Comparison of ENCODE assay signal across 30 cellular contexts in genomic region chr7:81127991-81128390, GRCh38.
"Had no signal": no experiment of that assay in that cellular context is flagged by ENCODE, and none has a peak within 500 bp of the region (broad histone marks: within the 10 kb centered on the region; RNA-seq: fewer than 3 reads in every experiment).

No MANE protein-coding gene starts in this region.

- ATAC-seq: activated CD8-positive, alpha-beta T cell treated with anti-CD3 and anti-CD28 coated beads for 36 hours; activated T-cell treated with anti-CD3 and anti-CD28 coated beads, Interleukin-2, amount 50 U/mL, for 72 hours; body of pancreas had no signal

- FAIRE-seq: bronchial epithelial cell had no signal

- H3K4me1 Mint-ChIP-seq: activated naive CD4-positive, alpha-beta T cell treated with anti-CD3 and anti-CD28 coated beads, Interleukin-2, amount 10 ng/mL, durations not matched to agents 7 days and 5 days; activated naive CD8-positive, alpha-beta T cell treated with anti-CD3 and anti-CD28 coated beads, Interleukin-2, amount 10 ng/mL, durations not matched to agents 7 days and 5 days; IgD-negative memory B cell had no signal

- H3K9me2 ChIP-seq: SK-N-SH had no signal

- H3K9ac ChIP-seq: SK-N-SH had no signal

- H3K9me3 ChIP-seq: adrenal gland, body of pancreas, Peyer's patch had no signal

- H3K36me3 ChIP-seq: adrenal gland, Peyer's patch, SJCRH30 had no signal

- H3K27me3 Mint-ChIP-seq: activated CD8-positive, alpha-beta T cell treated with anti-CD3 and anti-CD28 coated beads for 36 hours; activated naive CD4-positive, alpha-beta T cell treated with anti-CD3 and anti-CD28 coated beads, Interleukin-2, amount 10 ng/mL, durations not matched to agents 7 days and 5 days; IgD-negative memory B cell had no signal

- H3K4me3 Mint-ChIP-seq: activated CD8-positive, alpha-beta T cell treated with anti-CD3 and anti-CD28 coated beads for 36 hours; activated naive CD4-positive, alpha-beta T cell treated with anti-CD3 and anti-CD28 coated beads, Interleukin-2, amount 10 ng/mL, durations not matched to agents 7 days and 5 days; activated naive CD8-positive, alpha-beta T cell treated with anti-CD3 and anti-CD28 coated beads, Interleukin-2, amount 10 ng/mL, durations not matched to agents 7 days and 5 days; activated T-cell treated with anti-CD3 and anti-CD28 coated beads, Interleukin-2, amount 50 U/mL, for 72 hours; IgD-negative memory B cell had no signal

- H3K36me3 Mint-ChIP-seq: activated naive CD4-positive, alpha-beta T cell treated with anti-CD3 and anti-CD28 coated beads, Interleukin-2, amount 10 ng/mL, durations not matched to agents 7 days and 5 days; activated naive CD8-positive, alpha-beta T cell treated with anti-CD3 and anti-CD28 coated beads, Interleukin-2, amount 10 ng/mL, durations not matched to agents 7 days and 5 days; IgD-negative memory B cell had no signal

- H3K4me3 ChIP-seq: adrenal gland, body of pancreas, Peyer's patch, SJCRH30 had no signal

- H3K27ac ChIP-seq: adrenal gland, body of pancreas, Peyer's patch, RWPE1, SJCRH30, VCaP had no signal

- H3K4me1 ChIP-seq: adrenal gland, body of pancreas, Peyer's patch, SJCRH30 had no signal

- H3K4me2 ChIP-seq: SK-N-SH had no signal

- H3K27ac Mint-ChIP-seq: activated CD8-positive, alpha-beta T cell treated with anti-CD3 and anti-CD28 coated beads for 36 hours; activated naive CD4-positive, alpha-beta T cell treated with anti-CD3 and anti-CD28 coated beads, Interleukin-2, amount 10 ng/mL, durations not matched to agents 7 days and 5 days; activated naive CD8-positive, alpha-beta T cell treated with anti-CD3 and anti-CD28 coated beads, Interleukin-2, amount 10 ng/mL, durations not matched to agents 7 days and 5 days; activated T-cell treated with anti-CD3 and anti-CD28 coated beads, Interleukin-2, amount 50 U/mL, for 72 hours; activated T-helper 2 cell treated with anti-CD3 and anti-CD28 coated beads, Interferon-gamma antibody, Interleukin-2, Interleukin-4, amounts not matched to agents 10 μg/mL and 5 μg/mL and 100 μg/mL, durations not matched to agents 14 hours and 24 hours and 36 hours; IgD-negative memory B cell had no signal

- DNase-seq: activated CD4-positive, CD25-positive, alpha-beta regulatory T cell; activated CD8-positive, alpha-beta memory T cell treated with anti-CD3 and anti-CD28 coated beads, Interleukin-2, amount 50 U/mL, for 4 hours; activated CD8-positive, alpha-beta T cell treated with anti-CD3 and anti-CD28 coated beads for 36 hours; activated gamma-delta T cell treated with Interleukin-2 at 50 U/mL for 16 hours; activated naive CD4-positive, alpha-beta T cell treated with anti-CD3 and anti-CD28 coated beads, Interleukin-2, amount 10 ng/mL, durations not matched to agents 7 days and 5 days; activated naive CD8-positive, alpha-beta T cell treated with anti-CD3 and anti-CD28 coated beads, Interleukin-2, amount 10 ng/mL, durations not matched to agents 7 days and 5 days; activated T-cell treated with anti-CD3 and anti-CD28 coated beads, Interleukin-2, amount 50 U/mL, for 72 hours; adrenal gland; anterior cingulate cortex; body of pancreas; KG1; NCI-H1092; NCI-H1417; NCI-H2029; NCI-H2107; NCI-H345; NCI-H510A; NCI-H69; NK-92 treated with Interleukin-12 subunit alpha and Interleukin-12 subunit beta, amount 100 ng/mL, for 24 hours; OCI-M1; Peyer's patch; Right ventricle myocardium superior; SJCRH30; SK-N-SH; T-helper 1 cell had no signal

- H3K27me3 ChIP-seq: adrenal gland, body of pancreas, Peyer's patch, SJCRH30 had no signal
